Comparison of ENCODE assay signal across 9 cellular contexts in genomic region chr10:79270471-79271246, GRCh38.
DNase-seq lines count a peak whose midpoint lies in the region; ATAC-seq and TF ChIP-seq lines count a peak whose summit lies in the region.
"Had no signal": no experiment of that assay in that cellular context is flagged by ENCODE, and none has a peak within 500 bp of the region (broad histone marks: within the 10 kb centered on the region; RNA-seq: fewer than 3 reads in every experiment).

No MANE protein-coding gene starts in this region.

- H3K4me1 Mint-ChIP-seq in CD14-positive monocyte (peaks cover 86% of the 10 kb centered on the region), progenitor cell of endocrine pancreas (ENCODE audit: low read depth) (peaks cover 8% of the 10 kb centered on the region)
- H3K4me1 Mint-ChIP-seq in CD8-positive, alpha-beta memory T cell = peaks cover 36 to 48% (median 37%) of the 10 kb centered on the region in 3 donors

- no peak overlapping the region for H3K27ac ChIP-seq in CD8-positive, alpha-beta memory T cell (ENCODE audit: low read depth, low read length)

- H3K9me3 ChIP-seq in CD8-positive, alpha-beta memory T cell (ENCODE audit: low read length) = no peaks in the 10 kb centered on the region

- peaks cover 0 to 2% (median 0%) of the 10 kb centered on the region in 7 donors for H3K9me3 Mint-ChIP-seq in CD14-positive monocyte
- H3K9me3 Mint-ChIP-seq in progenitor cell of endocrine pancreas (ENCODE audit: low read depth) = no peaks in the 10 kb centered on the region
- no peaks in the 10 kb centered on the region for H3K9me3 Mint-ChIP-seq in CD8-positive, alpha-beta memory T cell

- POLR2A ChIA-PET in CD8-positive, alpha-beta memory T cell (lab: Charles Lee) = no interaction called here

- H3K4me3 Mint-ChIP-seq in CD14-positive monocyte (peak overlapping the region in 1 of 2 donors; percentile 15), progenitor cell of endocrine pancreas (ENCODE audit: low read depth) (no peak overlapping the region)
- no peak overlapping the region for H3K4me3 Mint-ChIP-seq in CD8-positive, alpha-beta memory T cell

- TF ChIP-seq CTCF in CD14-positive monocyte (IDR thresholded peaks at IDR 0.05) = peak; percentile 68
- no peak for TF ChIP-seq CTCF in progenitor cell of endocrine pancreas (IDR thresholded peaks at IDR 0.05; ENCODE audit: unreplicated experiment)

- H3K27ac Mint-ChIP-seq in CD14-positive monocyte (peak overlapping the region; percentile 85 to 99 (median 92)), progenitor cell of endocrine pancreas (peak overlapping the region; percentile 41)
- H3K27ac Mint-ChIP-seq in CD8-positive, alpha-beta memory T cell = peak overlapping the region in 1 of 8 donors; percentile 54

- H3K36me3 ChIP-seq in CD8-positive, alpha-beta memory T cell (ENCODE audit: insufficient read depth, low read length) = no peaks in the 10 kb centered on the region

- H3K36me3 Mint-ChIP-seq in CD14-positive monocyte (peaks cover 53 to 60% of the 10 kb centered on the region in 2 donors), progenitor cell of endocrine pancreas (ENCODE audit: insufficient read depth) (peaks cover 10% of the 10 kb centered on the region)
- H3K36me3 Mint-ChIP-seq in CD8-positive, alpha-beta memory T cell = peaks cover 0 to 4% (median 2%) of the 10 kb centered on the region in 3 donors

- intact Hi-C loops in CD14-positive monocyte (cut with micrococcal nuclease) (loop anchor here in 1 of 2 donors (5.0 kb wide), 1 partner anchor 33 kb away; no protein-coding TSS in a partner anchor), Right ventricle myocardium superior (cut with DNase I) (no loop called here)

- H3K27me3 ChIP-seq in CD8-positive, alpha-beta memory T cell (ENCODE audit: insufficient read depth, low read length, poor library complexity, severe bottlenecking) = no peaks in the 10 kb centered on the region

- H3K27me3 Mint-ChIP-seq in CD14-positive monocyte (ENCODE audit: low read depth in 3 of 3) (peaks cover 0 to 5% (median 0%) of the 10 kb centered on the region in 3 donors), progenitor cell of endocrine pancreas (peaks cover 2% of the 10 kb centered on the region)
- H3K27me3 Mint-ChIP-seq in CD8-positive, alpha-beta memory T cell = no peaks in the 10 kb centered on the region

- H3K4me1 ChIP-seq in CD8-positive, alpha-beta memory T cell (ENCODE audit: insufficient read depth, low read length) = peaks cover 24% of the 10 kb centered on the region

- ATAC-seq in Right ventricle myocardium superior (ENCODE audit: poor library complexity) = no peak
- no peak for ATAC-seq in HG03342 (IDR thresholded peaks at IDR 0.05; ENCODE audit: unreplicated experiment)
- ATAC-seq in GM21619 (IDR thresholded peaks at IDR 0.05; ENCODE audit: unreplicated experiment) = no peak

- H3K4me3 ChIP-seq in CD8-positive, alpha-beta memory T cell (ENCODE audit: low read length) = no peak overlapping the region

- DNase-seq in CD14-positive monocyte (ENCODE audit: low spot score) (peak; percentile 89), OCI-M1 (lab: John Stamatoyannopoulos, UW) (peak; percentile 59), Right ventricle myocardium superior (peak; percentile 74), progenitor cell of endocrine pancreas (ENCODE audit: low spot score, unreplicated experiment) (no peak), HUDEP-2 (lab: John Stamatoyannopoulos, UW; ENCODE audit: unreplicated experiment in 76 of 76) (no peak)
- no peak for DNase-seq in CD8-positive, alpha-beta memory T cell
- DNase-seq: NCI-H345 had no signal

- CTCF ChIA-PET in CD8-positive, alpha-beta memory T cell (lab: Charles Lee) = interaction anchor here (1.1 kb wide), 1 partner anchor 104 kb away, joined by 3 read pairs; no protein-coding TSS in a partner anchor

Comparison
In these comparisons a context has a peak if more than half of its experiments do, and no peak if none do; other contexts are left out.
1. DNase-seq: peak in CD14-positive monocyte (single experiment), OCI-M1 (single experiment) and Right ventricle myocardium superior (single experiment); none in progenitor cell of endocrine pancreas (single experiment), HUDEP-2 (0 of 76) and CD8-positive, alpha-beta memory T cell (0 of 5).